In genomic region chr9:130971294-130971849, GRCh38 we compare ENCODE assay signal across 21 cellular contexts. TPM values are rescaled to one million over a fixed set of nuclear protein-coding genes. Genes with fewer than 3 reads are reported as not detected.
"Had no signal": no experiment of that assay in that cellular context is flagged by ENCODE, and none has a peak within 500 bp of the region (broad histone marks: within the 10 kb centered on the region; RNA-seq: fewer than 3 reads in every experiment).

No MANE protein-coding gene starts in this region.

- H3K4me3 Mint-ChIP-seq: naive B cell, nephron had no signal

- H3K4me1 ChIP-seq: heart right ventricle, left ventricle myocardium inferior, lower lobe of right lung, suprapubic skin, thyroid gland, upper lobe of left lung, uterus had no signal

- H3K27ac ChIP-seq: heart right ventricle, left ventricle myocardium inferior, lower lobe of right lung, ovary, suprapubic skin, thyroid gland, upper lobe of left lung, uterus had no signal

- H3K4me1 Mint-ChIP-seq: nephron had no signal

- H3K4me3 ChIP-seq: heart right ventricle, left ventricle myocardium inferior, lower lobe of right lung, ovary, suprapubic skin, thyroid gland, upper lobe of left lung, uterus had no signal

- H3K27ac Mint-ChIP-seq: naive B cell, progenitor cell of endocrine pancreas had no signal

- H3K36me3 ChIP-seq: heart right ventricle, left ventricle myocardium inferior, lower lobe of right lung, ovary, suprapubic skin, thyroid gland, upper lobe of left lung, uterus had no signal

- H3K27me3 ChIP-seq: ovary, upper lobe of left lung, uterus had no signal

- H3K9me3 Mint-ChIP-seq: naive B cell, nephron had no signal

- H3K9me3 ChIP-seq: heart right ventricle, left ventricle myocardium inferior, lower lobe of right lung, ovary, suprapubic skin, thyroid gland, upper lobe of left lung, uterus had no signal

- DNase-seq: cortex of kidney; effector memory CD4-positive, alpha-beta T cell; heart right ventricle; hypothalamus; left cardiac atrium; left ventricle myocardium inferior; lower lobe of right lung; mesenchymal stem cell; naive B cell; ovary; right cardiac atrium; small intestine; stimulated activated CD4-positive, alpha-beta T cell treated with anti-CD3 and anti-CD28 coated beads, Interleukin-12 subunit alpha, Interleukin-12 subunit beta, amount 100 ng/mL, for 4 hours; stimulated activated naive CD4-positive, alpha-beta T cell treated with Interleukin-2 at 50 U/mL for 16 hours; thyroid gland; upper lobe of left lung; uterus had no signal

RNA-seq across cellular contexts. Expression of gene FIBCD1, which starts 32.3 kb away (rescaled TPM):
- total RNA-seq: glomerular endothelial cell, progenitor cell of endocrine pancreas, suprapubic skin had no signal
